In the genomic region with DNA sequence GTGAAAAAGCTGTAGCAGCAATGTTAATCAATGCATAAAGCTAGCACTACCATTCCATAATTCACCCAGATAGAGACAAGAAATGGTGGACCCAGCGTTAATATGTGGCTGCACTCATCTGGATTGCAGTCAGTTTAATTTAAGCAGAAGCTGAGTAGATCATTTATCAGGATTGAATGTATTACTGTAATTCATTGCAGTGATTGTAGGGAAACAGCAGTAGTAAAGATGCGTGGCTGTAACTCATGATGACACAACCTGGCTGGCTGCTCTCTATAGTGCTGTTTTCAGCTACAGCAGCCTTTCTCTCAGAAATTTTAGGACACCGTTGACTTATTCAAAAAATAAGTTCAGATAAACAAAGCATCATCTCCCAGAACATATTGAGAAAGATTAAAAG, we compare ENCODE assay signal across 26 cellular contexts.
"Had no signal": no experiment of that assay in that cellular context is flagged by ENCODE, and none has a peak within 500 bp of the region (broad histone marks: within the 10 kb centered on the region; RNA-seq: fewer than 3 reads in every experiment).

No MANE protein-coding gene starts in this region.

- H3K36me3 ChIP-seq: cardiac muscle cell, esophagus squamous epithelium, lower lobe of right lung, prostate gland, tibial nerve had no signal

- H3K9me3 ChIP-seq: esophagus squamous epithelium, lower lobe of right lung, prostate gland, tibial nerve had no signal

- H3K9me3 Mint-ChIP-seq: activated naive CD8-positive, alpha-beta T cell treated with anti-CD3 and anti-CD28 coated beads, Interleukin-2, amount 10 ng/mL, durations not matched to agents 7 days and 5 days; stimulated activated naive CD8-positive, alpha-beta T cell treated with anti-CD3 and anti-CD28 coated beads, Interleukin-15, Interleukin-2, amounts not matched to agents 100 ng/mL and 50 ng/mL, for 24 hours had no signal

- H3K27ac ChIP-seq: cardiac muscle cell, esophagus squamous epithelium, lower lobe of right lung, prostate gland, skin epidermis, tibial nerve had no signal

- H3K4me1 ChIP-seq: esophagus squamous epithelium, lower lobe of right lung, prostate gland, tibial nerve had no signal

- H3K27ac Mint-ChIP-seq: activated CD4-positive, alpha-beta T cell treated with anti-CD3 and anti-CD28 coated beads, Interleukin-2, amount 10 ng/mL, durations not matched to agents 24 days and 14 days; activated CD8-positive, alpha-beta T cell treated with anti-CD3 and anti-CD28 coated beads for 36 hours; activated naive CD8-positive, alpha-beta T cell treated with anti-CD3 and anti-CD28 coated beads, Interleukin-2, amount 10 ng/mL, durations not matched to agents 7 days and 5 days; activated T-cell treated with anti-CD3 and anti-CD28 coated beads, Interleukin-2, amount 50 U/mL, for 24 hours; activated T-helper 2 cell treated with anti-CD3 and anti-CD28 coated beads, Interferon-gamma antibody, Interleukin-2, Interleukin-4, amounts not matched to agents 10 μg/mL and 5 μg/mL and 100 μg/mL, durations not matched to agents 14 hours and 24 hours and 36 hours; immature natural killer cell; natural killer cell; stimulated activated naive CD8-positive, alpha-beta T cell treated with anti-CD3 and anti-CD28 coated beads, Interleukin-15, Interleukin-2, amounts not matched to agents 100 ng/mL and 50 ng/mL, for 24 hours had no signal

- H3K4me3 Mint-ChIP-seq: activated CD4-positive, alpha-beta T cell treated with anti-CD3 and anti-CD28 coated beads, Interleukin-2, amount 10 ng/mL, durations not matched to agents 24 days and 14 days; activated CD8-positive, alpha-beta T cell treated with anti-CD3 and anti-CD28 coated beads for 36 hours; activated naive CD8-positive, alpha-beta T cell treated with anti-CD3 and anti-CD28 coated beads, Interleukin-2, amount 10 ng/mL, durations not matched to agents 7 days and 5 days; activated T-cell treated with anti-CD3 and anti-CD28 coated beads, Interleukin-2, amount 50 U/mL, for 24 hours; immature natural killer cell; natural killer cell; stimulated activated naive CD8-positive, alpha-beta T cell treated with anti-CD3 and anti-CD28 coated beads, Interleukin-15, Interleukin-2, amounts not matched to agents 100 ng/mL and 50 ng/mL, for 24 hours had no signal

- ATAC-seq: activated CD8-positive, alpha-beta T cell treated with anti-CD3 and anti-CD28 coated beads for 36 hours; left cardiac atrium; lower lobe of right lung; natural killer cell; right cardiac atrium had no signal

- H3K4me3 ChIP-seq: cardiac muscle cell, esophagus squamous epithelium, lower lobe of right lung, prostate gland, skin epidermis, tibial nerve had no signal

- H3K27me3 Mint-ChIP-seq: activated CD4-positive, alpha-beta T cell treated with anti-CD3 and anti-CD28 coated beads, Interleukin-2, amount 10 ng/mL, durations not matched to agents 24 days and 14 days; activated CD8-positive, alpha-beta T cell treated with anti-CD3 and anti-CD28 coated beads for 36 hours; activated naive CD8-positive, alpha-beta T cell treated with anti-CD3 and anti-CD28 coated beads, Interleukin-2, amount 10 ng/mL, durations not matched to agents 7 days and 5 days; activated T-cell treated with anti-CD3 and anti-CD28 coated beads, Interleukin-2, amount 50 U/mL, for 24 hours; stimulated activated naive CD8-positive, alpha-beta T cell treated with anti-CD3 and anti-CD28 coated beads, Interleukin-15, Interleukin-2, amounts not matched to agents 100 ng/mL and 50 ng/mL, for 24 hours had no signal

- H3K4me1 Mint-ChIP-seq: activated CD4-positive, alpha-beta T cell treated with anti-CD3 and anti-CD28 coated beads, Interleukin-2, amount 10 ng/mL, durations not matched to agents 24 days and 14 days; activated naive CD8-positive, alpha-beta T cell treated with anti-CD3 and anti-CD28 coated beads, Interleukin-2, amount 10 ng/mL, durations not matched to agents 7 days and 5 days; immature natural killer cell; natural killer cell had no signal

- H3K27me3 ChIP-seq: cardiac muscle cell, esophagus squamous epithelium, tibial nerve had no signal

- FAIRE-seq: endothelial cell of umbilical vein, urothelium cell line had no signal

- H3K36me3 Mint-ChIP-seq: activated naive CD8-positive, alpha-beta T cell treated with anti-CD3 and anti-CD28 coated beads, Interleukin-2, amount 10 ng/mL, durations not matched to agents 7 days and 5 days; immature natural killer cell had no signal

- DNase-seq: activated CD4-positive, alpha-beta T cell treated with anti-CD3 and anti-CD28 coated beads, Interleukin-2, amount 10 ng/mL, durations not matched to agents 24 days and 14 days; activated CD8-positive, alpha-beta T cell treated with anti-CD3 and anti-CD28 coated beads for 36 hours; activated naive CD4-positive, alpha-beta T cell treated with Interleukin-2 at 50 U/mL for 16 hours; activated naive CD8-positive, alpha-beta T cell treated with anti-CD3 and anti-CD28 coated beads, Interleukin-2, amount 10 ng/mL, durations not matched to agents 7 days and 5 days; activated T-cell treated with anti-CD3 and anti-CD28 coated beads, Interleukin-2, amount 50 U/mL, for 24 hours; amygdala; dermis blood vessel endothelial cell; effector memory CD4-positive, alpha-beta T cell; esophagus squamous epithelium; immature natural killer cell; left cardiac atrium; lower lobe of right lung; natural killer cell; occipital lobe; right cardiac atrium; stimulated activated CD4-positive, alpha-beta T cell treated with anti-CD3 and anti-CD28 coated beads, Interleukin-15, amount 100 ng/mL, for 24 hours; stimulated activated CD4-positive, alpha-beta T cell treated with anti-CD3 and anti-CD28 coated beads, Interleukin-2, amount 100 ng/mL, for 48 hours; T1000 had no signal
